In the genomic region with DNA sequence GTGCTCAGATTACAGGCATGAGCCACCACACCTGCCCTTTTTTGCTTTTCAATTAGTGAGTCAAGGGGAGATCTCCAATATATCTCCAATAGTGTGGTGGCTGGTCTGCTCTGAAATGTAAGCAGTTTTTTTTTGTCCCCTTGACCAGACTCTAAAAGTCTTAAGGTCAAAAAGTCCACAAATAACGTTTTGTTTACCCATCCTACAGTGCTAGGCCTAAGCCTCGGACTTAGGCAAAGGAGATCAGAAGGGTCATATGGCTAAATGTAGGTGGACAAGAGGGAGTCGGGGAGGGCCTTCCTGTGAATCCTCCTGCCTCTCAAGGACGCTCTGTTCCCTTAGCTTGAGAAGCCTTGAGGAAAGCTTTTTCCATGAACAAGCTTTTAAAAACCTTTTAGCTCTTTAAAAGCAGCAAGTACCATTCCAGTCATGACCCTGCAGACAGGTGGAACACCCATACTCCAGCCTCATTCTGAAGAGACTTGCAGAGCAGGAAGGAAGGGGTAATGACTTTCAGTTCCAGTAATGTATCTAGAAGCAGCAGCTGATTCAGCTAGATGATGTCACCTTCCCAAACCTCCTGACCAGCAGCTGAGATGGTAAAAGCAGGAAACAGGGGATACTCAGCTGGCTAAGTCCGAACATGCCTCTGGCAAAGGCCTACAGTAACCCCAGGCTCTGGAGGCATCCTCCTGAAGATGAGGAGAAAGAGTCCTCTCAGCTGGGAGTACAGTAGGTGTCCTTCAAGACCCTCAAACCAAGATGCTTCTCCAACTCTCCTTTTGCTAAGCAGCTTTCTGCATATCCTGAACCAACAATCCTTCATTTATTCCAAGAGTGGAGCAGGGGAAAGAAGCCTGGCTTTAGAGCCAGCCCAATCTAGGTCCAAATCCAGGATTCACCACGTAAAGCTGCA, we compare ENCODE assay signal across 9 cellular contexts. TPM values are rescaled to one million over a fixed set of nuclear protein-coding genes. Genes with fewer than 3 reads are reported as not detected.
DNase-seq lines count a peak whose midpoint lies in the region; ATAC-seq, FAIRE-seq and TF ChIP-seq lines count a peak whose summit lies in the region.
"Had no signal": no experiment of that assay in that cellular context is flagged by ENCODE, and none has a peak within 500 bp of the region (broad histone marks: within the 10 kb centered on the region; RNA-seq: fewer than 3 reads in every experiment).

No MANE protein-coding gene starts in this region.

- peak overlapping the region; percentile 53; the same call in 1 of the 2 replicates for H3K4me2 ChIP-seq in SK-N-SH

- H3K4me1 ChIP-seq in SK-N-SH (ENCODE audit: control insufficient read depth in 1 of 2, insufficient read depth in 2 of 2, low read depth in 1 of 2, low read length in 1 of 2), result peaks cover 3 to 42% of the 10 kb centered on the region in 2 experiments; a peak in 3 of 4 replicates
- peaks cover 43% of the 10 kb centered on the region for H3K4me1 ChIP-seq in mucosa of stomach (ENCODE audit: control insufficient read depth, insufficient read depth, low read length)
- H3K4me1 ChIP-seq in aorta (ENCODE audit: control insufficient read depth in 1 of 2, insufficient read depth in 2 of 2, low read length in 2 of 2), result peaks cover 5 to 12% of the 10 kb centered on the region in 2 donors

- H2AFZ ChIP-seq in SK-N-SH (ENCODE audit: low read depth), result no peak overlapping the region

- H3K9me2 ChIP-seq in SK-N-SH, result no peaks in the 10 kb centered on the region

- no peaks in the 10 kb centered on the region for H4K20me1 ChIP-seq in SK-N-SH (ENCODE audit: insufficient read depth)

- intact Hi-C loops in aorta (cut with DNase I), result no loop called here

- TF ChIP-seq CTCF in SK-N-SH (IDR thresholded peaks at IDR 0.05), result no peak

- POLR2A ChIA-PET in SK-N-SH (lab: Yijun Ruan, JAX), result interaction anchor here (1.4 kb wide), 1 partner anchor 12 kb away, joined by 3 read pairs; no protein-coding TSS in a partner anchor

- DNase-seq in HK-2 (ENCODE audit: unreplicated experiment) (peak; percentile 79), SK-N-SH (no peak), epidermal melanocyte (ENCODE audit: insufficient read length, low spot score) (peak; percentile 96), aorta (peak in 1 of 2 donors; percentile 84)
- DNase-seq in effector CD4-positive, alpha-beta T cell, result no peak

- CTCF ChIA-PET in SK-N-SH (lab: Yijun Ruan, JAX), result interaction anchor here (0.7 to 2.0 kb wide), 3 partner anchors 12 to 37 kb away, joined by 3 to 9 read pairs (median 3); no protein-coding TSS in a partner anchor

- FAIRE-seq in G401.6 (lab: Jason Lieb, UNC), result peak; percentile 70
- FAIRE-seq: colon had no signal

- H3K36me3 ChIP-seq in SK-N-SH (replicated peaks in 1 of 2; ENCODE audit: control insufficient read depth in 1 of 2, insufficient read depth in 2 of 2, low read length in 1 of 2) (peaks cover 0 to 44% of the 10 kb centered on the region in 2 experiments), mucosa of stomach (ENCODE audit: control insufficient read depth, insufficient read depth, low read length) (peaks cover 4% of the 10 kb centered on the region), aorta (ENCODE audit: control insufficient read depth in 1 of 2, insufficient read depth in 2 of 2, low read length in 1 of 2) (peaks cover 0 to 1% of the 10 kb centered on the region in 2 donors)

- ATAC-seq in GM21381 (IDR thresholded peaks at IDR 0.05; ENCODE audit: unreplicated experiment), result peak; percentile 93
- peak; percentile 89 for ATAC-seq in aorta (ENCODE audit: low FRiP score)

- H3K9me3 ChIP-seq in SK-N-SH (no peaks in the 10 kb centered on the region), mucosa of stomach (ENCODE audit: control insufficient read depth, low read length) (no peaks in the 10 kb centered on the region), aorta (ENCODE audit: control insufficient read depth, low read length) (no peaks in the 10 kb centered on the region)

- TF ChIP-seq EP300 in SK-N-SH (IDR thresholded peaks at IDR 0.05; ENCODE audit: borderline replicate concordance in 1 of 2, low read depth in 1 of 2, low read length in 1 of 2), result peak in 1 of 2 experiments; percentile 78; a peak in 1 of 4 replicates

- peak overlapping the region; percentile 85 to 92 for H3K27ac ChIP-seq in SK-N-SH (ENCODE audit: low read depth in 2 of 2, low read length in 1 of 2)
- H3K27ac ChIP-seq in aorta (ENCODE audit: low read depth in 1 of 2, low read length in 2 of 2), result peak overlapping the region; percentile 72 to 98

- 53% methylated on average over 6 of the region's 6 CpGs for WGBS in SK-N-SH (ENCODE audit: low lambda C conversion rate)
- WGBS in aorta, 2 donors, result 22 to 29% methylated on average over 6 of the region's 6 CpGs

- H3K79me2 ChIP-seq in SK-N-SH (ENCODE audit: insufficient read depth), result peaks cover 97% of the 10 kb centered on the region

- H3F3A ChIP-seq in SK-N-SH (replicated peaks; ENCODE audit: insufficient read depth), result peaks cover 47% of the 10 kb centered on the region

- peak overlapping the region; percentile 48 for H3K9ac ChIP-seq in SK-N-SH
- H3K9ac ChIP-seq in mucosa of stomach (ENCODE audit: low read length), result peak overlapping the region; percentile 56

- H3K4me3 ChIP-seq in SK-N-SH (ENCODE audit: low read depth in 2 of 2, low read length in 1 of 2), result no peak overlapping the region
- H3K4me3 ChIP-seq in mucosa of stomach (ENCODE audit: low read length), result no peak overlapping the region
- H3K4me3 ChIP-seq in aorta (ENCODE audit: low read length in 2 of 2), result no peak overlapping the region

- TF ChIP-seq RAD21 in SK-N-SH (IDR thresholded peaks at IDR 0.05; ENCODE audit: low read length), result no peak

- H3K27me3 ChIP-seq in SK-N-SH (ENCODE audit: insufficient read depth) (no peaks in the 10 kb centered on the region), mucosa of stomach (ENCODE audit: control insufficient read depth, insufficient read depth, low read length) (no peaks in the 10 kb centered on the region), aorta (ENCODE audit: control insufficient read depth in 1 of 2, insufficient read depth in 2 of 2, low read length in 1 of 2) (no peaks in the 10 kb centered on the region)

TF ChIP-seq in SK-N-SH, 30 proteins besides CTCF, POLR2A, EP300 and RAD21 (continues in another document):
- TF ChIP-seq SIN3A (IDR thresholded peaks at IDR 0.05; ENCODE audit: borderline replicate concordance, low read depth, low read length) (peak; percentile 80; the same call in 1 of the 2 replicates), CHD2 (IDR thresholded peaks at IDR 0.05; ENCODE audit: low read length, partially characterized antibody) (no peak), JUND (IDR thresholded peaks at IDR 0.05) (peak; percentile 84), EZH2phosphoT487 (IDR thresholded peaks at IDR 0.05; ENCODE audit: borderline replicate concordance, low read depth) (no peak), MXI1 (IDR thresholded peaks at IDR 0.05; ENCODE audit: low read depth, low read length) (no peak), ELF1 (IDR thresholded peaks at IDR 0.05) (peak; percentile 71; the same call in 1 of the 2 replicates), POLR2AphosphoS5 (IDR thresholded peaks at IDR 0.05; ENCODE audit: low read depth, low read length) (peak; percentile 43; the same call in 1 of the 2 replicates), RFX5 (IDR thresholded peaks at IDR 0.05; ENCODE audit: low read length) (no peak), RXRA (IDR thresholded peaks at IDR 0.05; ENCODE audit: borderline replicate concordance, low read depth) (peak; percentile 81; the same call in 1 of the 2 replicates)
- TF ChIP-seq, protein P1, sequence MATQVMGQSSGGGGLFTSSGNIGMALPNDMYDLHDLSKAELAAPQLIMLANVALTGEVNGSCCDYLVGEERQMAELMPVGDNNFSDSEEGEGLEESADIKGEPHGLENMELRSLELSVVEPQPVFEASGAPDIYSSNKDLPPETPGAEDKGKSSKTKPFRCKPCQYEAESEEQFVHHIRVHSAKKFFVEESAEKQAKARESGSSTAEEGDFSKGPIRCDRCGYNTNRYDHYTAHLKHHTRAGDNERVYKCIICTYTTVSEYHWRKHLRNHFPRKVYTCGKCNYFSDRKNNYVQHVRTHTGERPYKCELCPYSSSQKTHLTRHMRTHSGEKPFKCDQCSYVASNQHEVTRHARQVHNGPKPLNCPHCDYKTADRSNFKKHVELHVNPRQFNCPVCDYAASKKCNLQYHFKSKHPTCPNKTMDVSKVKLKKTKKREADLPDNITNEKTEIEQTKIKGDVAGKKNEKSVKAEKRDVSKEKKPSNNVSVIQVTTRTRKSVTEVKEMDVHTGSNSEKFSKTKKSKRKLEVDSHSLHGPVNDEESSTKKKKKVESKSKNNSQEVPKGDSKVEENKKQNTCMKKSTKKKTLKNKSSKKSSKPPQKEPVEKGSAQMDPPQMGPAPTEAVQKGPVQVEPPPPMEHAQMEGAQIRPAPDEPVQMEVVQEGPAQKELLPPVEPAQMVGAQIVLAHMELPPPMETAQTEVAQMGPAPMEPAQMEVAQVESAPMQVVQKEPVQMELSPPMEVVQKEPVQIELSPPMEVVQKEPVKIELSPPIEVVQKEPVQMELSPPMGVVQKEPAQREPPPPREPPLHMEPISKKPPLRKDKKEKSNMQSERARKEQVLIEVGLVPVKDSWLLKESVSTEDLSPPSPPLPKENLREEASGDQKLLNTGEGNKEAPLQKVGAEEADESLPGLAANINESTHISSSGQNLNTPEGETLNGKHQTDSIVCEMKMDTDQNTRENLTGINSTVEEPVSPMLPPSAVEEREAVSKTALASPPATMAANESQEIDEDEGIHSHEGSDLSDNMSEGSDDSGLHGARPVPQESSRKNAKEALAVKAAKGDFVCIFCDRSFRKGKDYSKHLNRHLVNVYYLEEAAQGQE (IDR thresholded peaks at IDR 0.05; ENCODE audit: low read depth, low read length), result peak; percentile 33; the same call in 1 of the 2 replicates
- TF ChIP-seq, protein P2, sequence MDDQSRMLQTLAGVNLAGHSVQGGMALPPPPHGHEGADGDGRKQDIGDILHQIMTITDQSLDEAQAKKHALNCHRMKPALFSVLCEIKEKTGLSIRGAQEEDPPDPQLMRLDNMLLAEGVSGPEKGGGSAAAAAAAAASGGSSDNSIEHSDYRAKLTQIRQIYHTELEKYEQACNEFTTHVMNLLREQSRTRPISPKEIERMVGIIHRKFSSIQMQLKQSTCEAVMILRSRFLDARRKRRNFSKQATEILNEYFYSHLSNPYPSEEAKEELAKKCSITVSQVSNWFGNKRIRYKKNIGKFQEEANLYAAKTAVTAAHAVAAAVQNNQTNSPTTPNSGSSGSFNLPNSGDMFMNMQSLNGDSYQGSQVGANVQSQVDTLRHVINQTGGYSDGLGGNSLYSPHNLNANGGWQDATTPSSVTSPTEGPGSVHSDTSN (IDR thresholded peaks at IDR 0.05), result peak; percentile 77

RNA-seq across cellular contexts. Expression of a gene that starts 23.6 kb away (rescaled TPM):
- polyA plus RNA-seq in SK-N-SH (2012; rRNA removed) (99.9 and 103 TPM in 2 replicates), aorta (100 to 1,000 TPM; 103 to 104 TPM)
- polyA plus RNA-seq in SK-N-SH (2012; cell fraction: cytosol; rRNA removed), result 72.3 and 83.8 TPM in 2 replicates
- 61.3 and 62.2 TPM in 2 replicates for polyA plus RNA-seq in SK-N-SH (2012; cell fraction: nucleus; rRNA removed)
- total RNA-seq in aorta, result 100 to 1,000 TPM in 1 of 2 donors, 10 to 100 TPM in 1; 69.1 to 107 TPM

RNA-seq across cellular contexts. Expression of a gene that starts 40.0 kb away (rescaled TPM):
- 14.4 and 17.1 TPM in 2 replicates for polyA plus RNA-seq in SK-N-SH (2012; rRNA removed)
- 19.1 and 20.2 TPM in 2 replicates for polyA plus RNA-seq in SK-N-SH (2012; cell fraction: cytosol; rRNA removed)
- polyA plus RNA-seq in SK-N-SH (2012; cell fraction: nucleus; rRNA removed), result 12.7 and 12.8 TPM in 2 replicates
- total RNA-seq in aorta, result 1 to 10 TPM in 1 of 2 donors, under 1 TPM in 1; 0.75 to 2.1 TPM
- 1 to 10 TPM; 1.6 to 5.4 TPM for polyA plus RNA-seq in aorta

Comparison
In these comparisons a context has a peak if more than half of its experiments do, and no peak if none do; other contexts are left out.
1. DNase-seq: peak in HK-2 (single experiment) and epidermal melanocyte (single experiment); none in SK-N-SH (single experiment) and effector CD4-positive, alpha-beta T cell (single experiment).